Comparison of ENCODE assay signal across 1 cellular context in genomic region chr6:8063762-8064637, GRCh38.
TF ChIP-seq lines count a peak whose summit lies in the region.

Gene BLOC1S5, minus strand, starts transcription at chr6:8064389. Its CDS starts 13 bp downstream, at chr6:8064376.

TF ChIP-seq in HEK293, 187 proteins besides CTCF, POLR2A, EP300 and RAD21 (continued from another document):
- TF ChIP-seq ZNF558 (tag by site-specific recombination; IDR thresholded peaks at IDR 0.05) (peak; percentile 65; the same call in 1 of the 2 replicates), ZNF792 (tag by site-specific recombination; IDR thresholded peaks at IDR 0.05) (0 out of 2 replicates have a peak, but pooled peaks have one; percentile 42), ZBTB7A (tag by site-specific recombination; IDR thresholded peaks at IDR 0.05; ENCODE audit: low read depth) (peak; percentile 63; the same call in 1 of the 2 replicates), ZBTB21 (tag by site-specific recombination; IDR thresholded peaks at IDR 0.05) (peak; percentile 31; the same call in 1 of the 2 replicates), ZNF416 (tag by site-specific recombination; IDR thresholded peaks at IDR 0.05) (no peak), ZFP41 (tag by site-specific recombination; IDR thresholded peaks at IDR 0.05; ENCODE audit: borderline replicate concordance) (no peak), ZNF501 (tag by site-specific recombination; IDR thresholded peaks at IDR 0.05) (peak; percentile 82), ZBTB48 (tag by site-specific recombination; IDR thresholded peaks at IDR 0.05) (peak; percentile 83), ELK4 (IDR thresholded peaks at IDR 0.05; ENCODE audit: borderline replicate concordance, low read depth, low read length) (peak; percentile 73; the same call in 1 of the 2 replicates), KLF8 (tag by site-specific recombination; IDR thresholded peaks at IDR 0.05) (peak; percentile 95), KLF7 (tag by site-specific recombination; IDR thresholded peaks at IDR 0.05; ENCODE audit: borderline replicate concordance) (peak; percentile 88), KLF17 (tag by site-specific recombination; IDR thresholded peaks at IDR 0.05) (peak; percentile 23; the same call in 1 of the 2 replicates), HOXA7 (CRISPR knock-in tag; IDR thresholded peaks at IDR 0.05; ENCODE audit: borderline replicate concordance) (no peak), SP7 (tag by site-specific recombination; IDR thresholded peaks at IDR 0.05) (peak; percentile 66), GLIS2 (tag by site-specific recombination; IDR thresholded peaks at IDR 0.05) (peak; percentile 96), KLF9 (tag by site-specific recombination; IDR thresholded peaks at IDR 0.05; ENCODE audit: low read depth) (peak; percentile 72), ZNF138 (tag by site-specific recombination; IDR thresholded peaks at IDR 0.05; ENCODE audit: borderline replicate concordance) (no peak), ZNF202 (tag by site-specific recombination; IDR thresholded peaks at IDR 0.05; ENCODE audit: borderline replicate concordance) (no peak), ZNF530 (tag by site-specific recombination; IDR thresholded peaks at IDR 0.05; ENCODE audit: low read depth) (peak; percentile 77; the same call in 1 of the 2 replicates), KLF10 (tag by site-specific recombination; IDR thresholded peaks at IDR 0.05) (peak; percentile 52; the same call in 1 of the 2 replicates), PATZ1 (tag by site-specific recombination; IDR thresholded peaks at IDR 0.05) (peak; percentile 87), ZNF169 (tag by site-specific recombination; IDR thresholded peaks at IDR 0.05) (no peak), ZNF19 (tag by site-specific recombination; IDR thresholded peaks at IDR 0.05; ENCODE audit: low read depth) (no peak), ZBTB8A (tag by site-specific recombination; IDR thresholded peaks at IDR 0.05) (peak; percentile 99), ZNF585B (tag by site-specific recombination; IDR thresholded peaks at IDR 0.05) (no peak), BCL11B (tag by site-specific recombination; IDR thresholded peaks at IDR 0.05; ENCODE audit: low read depth) (peak; percentile 95; the same call in 1 of the 2 replicates), ZNF423 (tag by site-specific recombination; IDR thresholded peaks at IDR 0.05) (peak; percentile 96), ZNF610 (tag by site-specific recombination; IDR thresholded peaks at IDR 0.05; ENCODE audit: borderline replicate concordance) (peak; percentile 44; the same call in 1 of the 2 replicates), ZNF692 (tag by site-specific recombination; IDR thresholded peaks at IDR 0.05) (peak; percentile 48), OVOL3 (tag by site-specific recombination; IDR thresholded peaks at IDR 0.05) (no peak), ZNF292 (tag by site-specific recombination; IDR thresholded peaks at IDR 0.05; ENCODE audit: borderline replicate concordance, low read depth) (no peak)
